ENCODE assay signal across 9 cellular contexts in the genomic region with DNA sequence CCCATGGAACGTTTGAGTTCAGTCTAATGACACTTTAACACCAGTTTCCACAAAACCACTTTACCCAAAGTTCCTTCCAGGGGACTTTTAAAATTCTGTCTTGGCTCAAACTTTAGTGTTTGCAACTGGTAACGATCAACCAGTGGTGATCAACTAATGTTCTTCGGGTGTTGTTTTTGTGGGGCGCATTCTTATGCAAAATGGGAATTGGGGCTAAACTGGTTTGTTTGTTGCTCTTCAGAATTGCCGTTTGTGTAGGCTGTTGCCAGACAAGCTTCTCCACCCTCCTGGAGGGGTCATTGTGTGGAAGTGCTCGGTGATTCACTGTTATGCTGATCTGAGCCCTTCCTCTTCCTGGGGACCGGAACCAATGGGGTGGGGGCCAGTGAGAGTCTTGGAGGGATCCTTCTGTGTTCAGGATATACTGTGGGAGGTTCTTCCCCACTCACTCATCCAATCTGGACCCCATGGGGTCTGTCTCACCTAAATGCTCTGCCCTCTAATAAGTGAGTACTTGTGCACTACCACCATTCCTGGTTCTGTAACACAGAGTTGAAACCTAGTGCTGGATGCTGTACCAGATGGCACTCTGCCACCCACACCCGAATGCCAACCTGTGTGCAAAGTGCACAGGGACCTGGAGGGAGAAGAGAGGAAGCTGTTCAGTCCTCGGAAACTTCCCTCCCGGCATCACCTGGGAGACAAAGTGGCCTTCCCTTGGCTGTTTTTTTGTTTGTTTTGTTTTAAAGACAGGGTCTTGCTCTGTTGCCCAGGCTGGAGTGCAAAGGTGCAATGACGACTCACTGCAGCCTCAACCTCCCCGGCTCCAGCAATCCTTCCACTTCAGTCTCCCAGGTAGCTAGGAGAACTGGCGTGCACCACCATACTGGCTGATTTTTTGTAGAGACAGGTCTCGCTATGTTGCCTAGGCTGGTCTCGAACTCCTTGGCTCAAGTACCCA. TPM values are rescaled to one million over a fixed set of nuclear protein-coding genes. Genes with fewer than 3 reads are reported as not detected.
DNase-seq lines count a peak whose midpoint lies in the region; ATAC-seq and TF ChIP-seq lines count a peak whose summit lies in the region.
"Had no signal": no experiment of that assay in that cellular context is flagged by ENCODE, and none has a peak within 500 bp of the region (broad histone marks: within the 10 kb centered on the region; RNA-seq: fewer than 3 reads in every experiment).

No MANE protein-coding gene starts in this region.

- peak overlapping the region; percentile 91 to 97 for H3K4me3 Mint-ChIP-seq in activated T-cell treated with anti-CD3 and anti-CD28 coated beads, Interleukin-2, amount 50 U/mL, for 72 hours

- no peaks in the 10 kb centered on the region for H3K27me3 Mint-ChIP-seq in activated T-cell treated with anti-CD3 and anti-CD28 coated beads, Interleukin-2, amount 50 U/mL, for 72 hours (ENCODE audit: low read depth)

- no peaks in the 10 kb centered on the region for H3K36me3 ChIP-seq in upper lobe of right lung
- H3K36me3 ChIP-seq: cardiac muscle cell had no signal

- peak overlapping the region; percentile 69 for H3K4me3 ChIP-seq in AG04450 (ENCODE audit: low read depth, low read length)
- peak overlapping the region; percentile 61 for H3K4me3 ChIP-seq in upper lobe of right lung

- intact Hi-C loops in upper lobe of right lung (cut with DNase I), result no loop called here

- peaks cover 69% of the 10 kb centered on the region for H3K4me1 Mint-ChIP-seq in activated T-cell treated with anti-CD3 and anti-CD28 coated beads, Interleukin-2, amount 50 U/mL, for 72 hours (ENCODE audit: low read depth)

- peak; percentile 14 to 32 for ATAC-seq in activated T-cell treated with anti-CD3 and anti-CD28 coated beads, Interleukin-2, amount 50 U/mL, for 72 hours (replicated peaks in 1 of 2)
- ATAC-seq in upper lobe of right lung, result peak; percentile 21

- DNase-seq in AG04450 (ENCODE audit: low read depth, low spot score) (no peak), HT-29 (ENCODE audit: low spot score) (peak; percentile 86), iris pigment epithelial cell (ENCODE audit: low read depth) (peak; percentile 82), upper lobe of right lung (no peak), NCI-H1930 (lab: John Stamatoyannopoulos, UW) (no peak), cerebellum (ENCODE audit: low spot score) (no peak), NCI-H146 treated with DMSO at 0.1 percent for 48 hours (lab: John Stamatoyannopoulos, UW; ENCODE audit: unreplicated experiment) (no peak)
- peak; percentile 29 to 40 for DNase-seq in activated T-cell treated with anti-CD3 and anti-CD28 coated beads, Interleukin-2, amount 50 U/mL, for 72 hours

- peaks cover 4 to 11% of the 10 kb centered on the region in 2 donors for H3K36me3 Mint-ChIP-seq in activated T-cell treated with anti-CD3 and anti-CD28 coated beads, Interleukin-2, amount 50 U/mL, for 72 hours (ENCODE audit: insufficient read depth in 2 of 2)

- H3K27ac ChIP-seq in AG04450 (ENCODE audit: low read depth, low read length), result peak overlapping the region; percentile 85
- no peak overlapping the region for H3K27ac ChIP-seq in upper lobe of right lung
- H3K27ac ChIP-seq: cardiac muscle cell had no signal

- no peaks in the 10 kb centered on the region for H3K9me3 Mint-ChIP-seq in activated T-cell treated with anti-CD3 and anti-CD28 coated beads, Interleukin-2, amount 50 U/mL, for 72 hours

- POLR2A ChIA-PET in AG04450 (lab: Yijun Ruan, JAX), result no interaction called here

- H3K9me3 ChIP-seq in AG04450 (ENCODE audit: control insufficient read depth, insufficient read depth, low read length), result no peaks in the 10 kb centered on the region
- H3K9me3 ChIP-seq in upper lobe of right lung, result no peaks in the 10 kb centered on the region

- CTCF ChIA-PET in AG04450 (lab: Charles Lee), result interaction anchor here (1.2 kb wide), 1 partner anchor 44 kb away, joined by 4 read pairs; no protein-coding TSS in a partner anchor

- no peak for TF ChIP-seq CTCF in AG04450 (IDR thresholded peaks at IDR 0.05; ENCODE audit: low read depth, low read length)
- TF ChIP-seq CTCF in upper lobe of right lung (IDR thresholded peaks at IDR 0.05), result no peak

- H3K27me3 ChIP-seq in AG04450 (ENCODE audit: control insufficient read depth, insufficient read depth, low read length) (no peaks in the 10 kb centered on the region), upper lobe of right lung (no peaks in the 10 kb centered on the region)

- H3K27ac Mint-ChIP-seq in activated T-cell treated with anti-CD3 and anti-CD28 coated beads, Interleukin-2, amount 50 U/mL, for 72 hours, result peak overlapping the region; percentile 94

- peaks cover 40% of the 10 kb centered on the region for H3K4me1 ChIP-seq in upper lobe of right lung

RNA-seq across cellular contexts. Expression of gene NFE2L3, which starts 2.1 kb away (rescaled TPM):
- 50.2 and 63.5 TPM in 2 replicates for polyA plus RNA-seq in AG04450 (2011; rRNA removed)
- 13.4 and 29.2 TPM in 2 replicates for polyA minus RNA-seq in AG04450 (2011; rRNA and poly(A)+ RNA removed)
- total RNA-seq in HT-29 (2014; rRNA removed; shearing (Covaris generic)), result 43.7 and 45.3 TPM in 2 replicates
- total RNA-seq in activated T-cell treated with anti-CD3 and anti-CD28 coated beads, Interleukin-2, amount 50 U/mL, for 72 hours, result 10 to 100 TPM; 18.5 to 22.2 TPM
- total RNA-seq in upper lobe of right lung (4.1 TPM), cerebellum (11.7 TPM)

RNA-seq across cellular contexts. Expression of gene HNRNPA2B1, which starts 46.4 kb away (rescaled TPM):
- polyA plus RNA-seq in AG04450 (2011; rRNA removed), result 354 and 493 TPM in 2 replicates
- 118 and 191 TPM in 2 replicates for polyA minus RNA-seq in AG04450 (2011; rRNA and poly(A)+ RNA removed)
- total RNA-seq in HT-29 (2014; rRNA removed; shearing (Covaris generic)), result 237 and 272 TPM in 2 replicates
- total RNA-seq in activated T-cell treated with anti-CD3 and anti-CD28 coated beads, Interleukin-2, amount 50 U/mL, for 72 hours, result 100 to 1,000 TPM; 439 to 483 TPM
- total RNA-seq in upper lobe of right lung (343 TPM), cerebellum (193 TPM)

RNA-seq across cellular contexts. Expression of gene CBX3, which starts 47.4 kb away (rescaled TPM):
- polyA plus RNA-seq in AG04450 (2011; rRNA removed), result 115 and 174 TPM in 2 replicates
- 19.9 and 38.7 TPM in 2 replicates for polyA minus RNA-seq in AG04450 (2011; rRNA and poly(A)+ RNA removed)
- total RNA-seq in HT-29 (2014; rRNA removed; shearing (Covaris generic)), result 154 and 163 TPM in 2 replicates
- total RNA-seq in activated T-cell treated with anti-CD3 and anti-CD28 coated beads, Interleukin-2, amount 50 U/mL, for 72 hours, result 100 to 1,000 TPM; 201 to 221 TPM
- total RNA-seq in upper lobe of right lung (83.8 TPM), cerebellum (122 TPM)

Comparison
In these comparisons a context has a peak if more than half of its experiments do, and no peak if none do; other contexts are left out.
1. DNase-seq: peak in HT-29 (single experiment), activated T-cell treated with anti-CD3 and anti-CD28 coated beads, Interleukin-2, amount 50 U/mL, for 72 hours (2 of 2) and iris pigment epithelial cell (single experiment); none in AG04450 (single experiment), upper lobe of right lung (single experiment), NCI-H1930 (0 of 2), cerebellum (single experiment) and NCI-H146 treated with DMSO at 0.1 percent for 48 hours (single experiment).